ENCODE assay signal across 8 cellular contexts in the genomic region with DNA sequence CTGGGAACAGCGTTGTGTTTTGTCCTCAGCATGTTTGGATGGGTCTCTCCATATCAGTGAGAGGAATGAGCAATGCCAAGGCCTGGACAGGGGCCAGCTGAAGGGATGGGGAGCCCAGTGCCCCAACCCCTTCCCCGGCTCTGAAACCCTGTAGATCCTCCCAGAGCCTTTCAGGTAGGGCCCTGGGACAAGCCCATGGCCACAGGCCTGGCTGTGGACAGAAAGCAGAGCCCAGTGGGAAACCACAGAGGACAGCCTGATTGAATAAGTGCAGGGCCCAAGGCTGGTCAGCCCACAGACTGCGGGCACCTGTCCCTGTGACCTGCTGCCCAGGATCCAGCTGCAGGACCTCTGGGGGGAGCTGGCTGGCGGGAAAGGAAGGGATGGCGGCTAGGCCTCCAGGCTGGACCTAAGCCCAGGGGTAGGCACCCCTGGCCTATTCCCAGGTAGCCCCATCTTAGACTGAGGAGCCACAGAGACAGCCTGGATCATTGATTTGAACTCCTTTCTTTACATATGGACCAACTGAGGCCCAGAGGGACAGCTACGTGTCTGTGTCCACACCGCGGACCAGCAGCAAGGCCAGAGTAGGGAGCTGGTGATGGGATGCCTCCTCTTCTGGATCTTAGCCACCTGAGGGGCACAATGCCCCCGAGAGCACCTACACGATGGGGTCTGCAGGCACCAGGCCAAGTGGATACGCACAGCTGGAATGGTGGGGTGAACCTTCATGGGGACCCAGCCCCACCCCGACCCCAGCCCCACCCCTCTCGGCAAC. TPM values are rescaled to one million over a fixed set of nuclear protein-coding genes. Genes with fewer than 3 reads are reported as not detected.
A peak's percentile ranks its signal among the peaks of the same experiment; 100 is the strongest.
DNase-seq lines count a peak whose midpoint lies in the region; ATAC-seq and TF ChIP-seq lines count a peak whose summit lies in the region.

No MANE protein-coding gene starts in this region.

- H3K9me3 ChIP-seq in adrenal gland (replicated peaks in 1 of 3): no peaks in the 10 kb centered on the region
- no peaks in the 10 kb centered on the region for H3K9me3 ChIP-seq in right lobe of liver
- no peaks in the 10 kb centered on the region for H3K9me3 ChIP-seq in tibial nerve

- DNase-seq in activated CD4-positive, alpha-beta T cell treated with anti-CD3 and anti-CD28 coated beads for 36 hours: no peak
- DNase-seq in activated CD4-positive, alpha-beta T cell treated with anti-CD3 and anti-CD28 coated beads, Interleukin-2, amount 50 U/mL, for 1 hour: no peak
- DNase-seq in adrenal gland: peak in 4 of 7 donors; percentile 32 to 65 (median 40)
- DNase-seq in right lobe of liver: peak in 2 of 3 donors; percentile 55 to 56
- no peak for DNase-seq in tibial nerve (ENCODE audit: low spot score in 2 of 2)
- DNase-seq in inferior parietal cortex (ENCODE audit: extremely low spot score): no peak

- peak overlapping the region; percentile 78 for H3K4me3 Mint-ChIP-seq in activated CD4-positive, alpha-beta T cell treated with anti-CD3 and anti-CD28 coated beads for 36 hours

- no peaks in the 10 kb centered on the region for H3K36me3 Mint-ChIP-seq in activated CD4-positive, alpha-beta T cell treated with anti-CD3 and anti-CD28 coated beads for 36 hours (ENCODE audit: low read depth)

- POLR2A ChIA-PET in activated CD4-positive, alpha-beta T cell treated with anti-CD3 and anti-CD28 coated beads for 36 hours (lab: Charles Lee): interaction anchor here (0.6 kb wide), 1 partner anchor 74 kb away, joined by 6 read pairs; no protein-coding TSS in a partner anchor

- no peak for TF ChIP-seq EP300 in tibial nerve (IDR thresholded peaks at IDR 0.05)

- WGBS in adrenal gland, 4 donors: 33 to 50% (median 46%) methylated on average over 7 to 13 of the region's 13 CpGs
- 50% methylated on average over 1 of the region's 13 CpGs for WGBS in right lobe of liver (ENCODE audit: insufficient coverage, low coverage, low lambda C conversion rate, missing lambda C conversion rate)
- 46 to 57% methylated on average over 9 to 12 of the region's 13 CpGs for WGBS in tibial nerve, 2 donors

- no peak for ATAC-seq in activated CD4-positive, alpha-beta T cell treated with anti-CD3 and anti-CD28 coated beads for 36 hours
- ATAC-seq in right lobe of liver: no peak
- ATAC-seq in GM21619 (IDR thresholded peaks at IDR 0.05; ENCODE audit: unreplicated experiment): no peak
- ATAC-seq in GM21528 (IDR thresholded peaks at IDR 0.05; ENCODE audit: low FRiP score, unreplicated experiment): no peak

- no peak for TF ChIP-seq CTCF in adrenal gland (IDR thresholded peaks at IDR 0.05)
- no peak for TF ChIP-seq CTCF in right lobe of liver (IDR thresholded peaks at IDR 0.05)
- TF ChIP-seq CTCF in tibial nerve (IDR thresholded peaks at IDR 0.05): no peak

- H3K27me3 Mint-ChIP-seq in activated CD4-positive, alpha-beta T cell treated with anti-CD3 and anti-CD28 coated beads for 36 hours: no peaks in the 10 kb centered on the region

- H3K27ac Mint-ChIP-seq in activated CD4-positive, alpha-beta T cell treated with anti-CD3 and anti-CD28 coated beads for 36 hours: peak overlapping the region; percentile 94

- peaks cover 77% of the 10 kb centered on the region for H3K4me1 Mint-ChIP-seq in activated CD4-positive, alpha-beta T cell treated with anti-CD3 and anti-CD28 coated beads for 36 hours

- no peaks in the 10 kb centered on the region for H3K9me3 Mint-ChIP-seq in activated CD4-positive, alpha-beta T cell treated with anti-CD3 and anti-CD28 coated beads for 36 hours (ENCODE audit: low read depth)

- H3K27me3 ChIP-seq in adrenal gland (no peaks in the 10 kb centered on the region), right lobe of liver (no peaks in the 10 kb centered on the region), tibial nerve (no peaks in the 10 kb centered on the region)

- intact Hi-C loops in activated CD4-positive, alpha-beta T cell treated with anti-CD3 and anti-CD28 coated beads for 36 hours (cut with DNase I, micrococcal nuclease): loop anchor here (5.0 to 10.0 kb wide), 5 partner anchors 233 to 930 kb away; partner anchors contain the start of genes HERPUD1 (in 1 of the 2), MT2A (in 1 of the 2), USB1 (in 1 of the 2) and ZNF319 (in 1 of the 2)
- intact Hi-C loops in adrenal gland (cut with DNase I): no loop called here
- intact Hi-C loops in right lobe of liver (cut with DNase I): no loop called here

- no peaks in the 10 kb centered on the region for H3K36me3 ChIP-seq in adrenal gland (replicated peaks in 1 of 2)
- H3K36me3 ChIP-seq in right lobe of liver: no peaks in the 10 kb centered on the region
- H3K36me3 ChIP-seq in tibial nerve: no peaks in the 10 kb centered on the region

- TF ChIP-seq POLR2A in adrenal gland (IDR thresholded peaks at IDR 0.05): no peak
- no peak for TF ChIP-seq POLR2A in right lobe of liver (IDR thresholded peaks at IDR 0.05)
- TF ChIP-seq POLR2A in tibial nerve (IDR thresholded peaks at IDR 0.05): no peak

- H3K27ac ChIP-seq in adrenal gland (peak overlapping the region in 1 of 5 donors; percentile 89), right lobe of liver (no peak overlapping the region), tibial nerve (peak overlapping the region; percentile 58 to 93 (median 88))

- peak overlapping the region in 2 of 4 donors; percentile 77 to 87 for H3K4me3 ChIP-seq in adrenal gland
- peak overlapping the region in 2 of 3 donors; percentile 80 to 89 for H3K4me3 ChIP-seq in right lobe of liver
- H3K4me3 ChIP-seq in tibial nerve: peak overlapping the region; percentile 66 to 84 (median 76)

- CTCF ChIA-PET in activated CD4-positive, alpha-beta T cell treated with anti-CD3 and anti-CD28 coated beads for 36 hours (lab: Charles Lee): interaction anchor here (0.6 to 0.9 kb wide), 6 partner anchors 15 to 454 kb away, joined by 3 to 5 read pairs (median 3); no protein-coding TSS in a partner anchor

- H3K4me1 ChIP-seq in adrenal gland (replicated peaks in 1 of 2) (peaks cover 19 to 38% of the 10 kb centered on the region in 2 donors), right lobe of liver (no peaks in the 10 kb centered on the region), tibial nerve (peaks cover 0 to 63% (median 37%) of the 10 kb centered on the region in 4 donors)

RNA-seq across cellular contexts. Expression of gene CCDC102A, which starts 1.3 kb away (rescaled TPM):
- total RNA-seq in activated CD4-positive, alpha-beta T cell treated with anti-CD3 and anti-CD28 coated beads for 36 hours: 1 to 10 TPM; 8.8 to 9.0 TPM
- 10 to 100 TPM in 4 of 8 donors, 1 to 10 TPM in 4; 2.2 to 23.6 (median 11.1) TPM for total RNA-seq in adrenal gland
- 1 to 10 TPM; 1.6 to 8.5 (median 3.8) TPM for polyA plus RNA-seq in adrenal gland
- 1 to 10 TPM in 5 of 6 experiments, under 1 TPM in 1; 0.97 to 1.9 (median 1.2) TPM for total RNA-seq in right lobe of liver
- 10 to 100 TPM; 17.4 to 30.4 (median 24.5) TPM for total RNA-seq in tibial nerve

RNA-seq across cellular contexts. Expression of gene ADGRG5, which starts 7.4 kb away (rescaled TPM):
- total RNA-seq in activated CD4-positive, alpha-beta T cell treated with anti-CD3 and anti-CD28 coated beads for 36 hours: 1 to 10 TPM; 3.0 to 4.9 TPM
- total RNA-seq in adrenal gland (under 1 TPM in 5 of 8 donors, not detected in 3; 0.14 to 0.54 (median 0.19) TPM), right lobe of liver (under 1 TPM in 4 of 6 experiments, not detected in 2; 0.09 to 0.54 (median 0.18) TPM), tibial nerve (1 to 10 TPM in 2 of 4 donors, under 1 TPM in 1, not detected in 1; 0.22 to 3.3 (median 1.2) TPM)
- polyA plus RNA-seq in adrenal gland: under 1 TPM; 0.22 to 0.48 (median 0.24) TPM

RNA-seq across cellular contexts. Expression of gene DOK4, which starts 48.8 kb away (rescaled TPM):
- total RNA-seq in activated CD4-positive, alpha-beta T cell treated with anti-CD3 and anti-CD28 coated beads for 36 hours: 1 to 10 TPM; 5.7 to 6.7 TPM
- total RNA-seq in adrenal gland: 10 to 100 TPM in 7 of 8 donors, 1 to 10 TPM in 1; 8.8 to 36.1 (median 17.2) TPM
- polyA plus RNA-seq in adrenal gland: 10 to 100 TPM in 2 of 3 donors, 1 to 10 TPM in 1; 4.3 to 31.8 (median 19.0) TPM
- 10 to 100 TPM; 20.0 to 62.1 (median 36.7) TPM for total RNA-seq in right lobe of liver
- 10 to 100 TPM; 22.8 to 33.1 (median 29.1) TPM for total RNA-seq in tibial nerve

Comparison
In these comparisons a context has a peak if more than half of its experiments do, and no peak if none do; other contexts are left out.
1. DNase-seq: peak in adrenal gland (4 of 7) and right lobe of liver (2 of 3); none in activated CD4-positive, alpha-beta T cell treated with anti-CD3 and anti-CD28 coated beads for 36 hours (single experiment), activated CD4-positive, alpha-beta T cell treated with anti-CD3 and anti-CD28 coated beads, Interleukin-2, amount 50 U/mL, for 1 hour (single experiment), tibial nerve (0 of 2) and inferior parietal cortex (single experiment).
2. H3K27ac ChIP-seq: peak in tibial nerve (4 of 4); none in right lobe of liver (0 of 3).
3. intact Hi-C loops: an anchor here in activated CD4-positive, alpha-beta T cell treated with anti-CD3 and anti-CD28 coated beads for 36 hours (5.0 to 10.0 kb wide); none called in adrenal gland and right lobe of liver.